9 cellular contexts compared by ENCODE assay signal in the genomic region with DNA sequence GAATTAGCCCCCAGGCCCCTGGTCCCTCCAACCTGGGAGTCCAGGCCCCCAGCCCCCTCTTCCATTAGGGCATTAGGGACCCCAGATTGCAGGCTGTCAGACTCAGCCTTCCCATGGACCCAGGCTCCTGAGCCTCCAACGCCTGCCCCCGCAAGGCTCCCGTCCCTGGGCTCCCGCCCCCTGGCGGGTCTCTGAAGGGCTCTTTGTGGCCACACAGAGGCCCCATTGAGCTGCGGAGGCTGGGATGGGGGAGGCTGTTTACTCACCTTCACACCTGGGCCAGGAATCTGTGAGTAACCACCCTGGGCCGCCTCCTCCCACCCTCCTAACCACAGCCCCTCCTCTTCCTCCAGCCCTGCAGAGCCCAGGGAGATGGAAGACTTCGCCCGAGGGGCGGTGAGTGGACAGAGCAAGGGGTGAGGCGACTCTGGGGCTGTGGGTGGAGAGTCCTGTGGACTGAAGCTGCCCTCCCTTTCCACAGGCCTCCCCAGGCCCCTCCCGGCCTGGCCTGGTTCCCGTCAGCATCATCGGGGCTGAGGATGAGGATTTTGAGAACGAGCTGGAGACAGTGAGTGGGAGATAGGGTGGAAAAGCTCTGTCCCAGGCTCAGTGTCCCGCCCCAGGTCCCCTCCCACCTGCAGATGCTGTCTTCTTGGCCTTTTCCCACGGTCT. TPM values are rescaled to one million over a fixed set of nuclear protein-coding genes. Genes with fewer than 3 reads are reported as not detected.
DNase-seq lines count a peak whose midpoint lies in the region; ATAC-seq and TF ChIP-seq lines count a peak whose summit lies in the region.
"Had no signal": no experiment of that assay in that cellular context is flagged by ENCODE, and none has a peak within 500 bp of the region (broad histone marks: within the 10 kb centered on the region; RNA-seq: fewer than 3 reads in every experiment).

No MANE protein-coding gene starts in this region.

- H3K36me3 Mint-ChIP-seq in stimulated activated naive CD8-positive, alpha-beta T cell treated with anti-CD3 and anti-CD28 coated beads, Interleukin-15, Interleukin-2, amounts not matched to agents 100 ng/mL and 50 ng/mL, for 24 hours (ENCODE audit: low read depth) = peaks cover 46% of the 10 kb centered on the region

- DNase-seq in H4 (ENCODE audit: low spot score) (peak; percentile 68), T-helper 22 cell (ENCODE audit: low read depth) (peak; percentile 75), astrocyte of the hippocampus (ENCODE audit: low read depth, low spot score) (peak; percentile 84), mucosa of descending colon (peak; percentile 72 to 90 (median 78)), prostate gland (ENCODE audit: low spot score) (no peak), Right ventricle myocardium superior (no peak)

- H3K36me3 ChIP-seq in mucosa of descending colon (ENCODE audit: low read depth) (no peaks in the 10 kb centered on the region), prostate gland (no peaks in the 10 kb centered on the region)

- whole genome bisulfite sequencing in prostate gland = 35% methylated on average over 17 of the region's 17 CpGs

- no peaks in the 10 kb centered on the region for H3K9me3 Mint-ChIP-seq in stimulated activated naive CD8-positive, alpha-beta T cell treated with anti-CD3 and anti-CD28 coated beads, Interleukin-15, Interleukin-2, amounts not matched to agents 100 ng/mL and 50 ng/mL, for 24 hours

- intact Hi-C loops in mucosa of descending colon (cut with DNase I, micrococcal nuclease) = no loop called here
- intact Hi-C loops in prostate gland (cut with DNase I) = no loop called here
- intact Hi-C loops in Right ventricle myocardium superior (cut with DNase I) = no loop called here

- H3K4me1 ChIP-seq in mucosa of descending colon (ENCODE audit: low read depth) (peaks cover 33% of the 10 kb centered on the region), prostate gland (replicated peaks) (peaks cover 4% of the 10 kb centered on the region)

- peaks cover 73% of the 10 kb centered on the region for H3K4me1 Mint-ChIP-seq in stimulated activated naive CD8-positive, alpha-beta T cell treated with anti-CD3 and anti-CD28 coated beads, Interleukin-15, Interleukin-2, amounts not matched to agents 100 ng/mL and 50 ng/mL, for 24 hours (ENCODE audit: low read depth)

- H3K9me3 ChIP-seq in mucosa of descending colon (no peaks in the 10 kb centered on the region), prostate gland (no peaks in the 10 kb centered on the region)

- TF ChIP-seq CTCF in mucosa of descending colon (IDR thresholded peaks at IDR 0.05) (no peak), prostate gland (IDR thresholded peaks at IDR 0.05) (peak in 1 of 4 experiments; percentile 48)

- TF ChIP-seq POLR2A in prostate gland (IDR thresholded peaks at IDR 0.05) = no peak

- peak; percentile 61 for ATAC-seq in mucosa of descending colon
- no peak for ATAC-seq in GM18861 (IDR thresholded peaks at IDR 0.05; ENCODE audit: unreplicated experiment)
- ATAC-seq in Right ventricle myocardium superior (ENCODE audit: poor library complexity) = no peak

- H3K4me3 ChIP-seq in mucosa of descending colon (no peak overlapping the region), prostate gland (no peak overlapping the region)

- peak overlapping the region; percentile 100 for H3K27ac Mint-ChIP-seq in stimulated activated naive CD8-positive, alpha-beta T cell treated with anti-CD3 and anti-CD28 coated beads, Interleukin-15, Interleukin-2, amounts not matched to agents 100 ng/mL and 50 ng/mL, for 24 hours

- H3K27me3 ChIP-seq in prostate gland (replicated peaks; ENCODE audit: insufficient read depth) = no peaks in the 10 kb centered on the region

- peak overlapping the region; percentile 88 for H3K4me3 Mint-ChIP-seq in stimulated activated naive CD8-positive, alpha-beta T cell treated with anti-CD3 and anti-CD28 coated beads, Interleukin-15, Interleukin-2, amounts not matched to agents 100 ng/mL and 50 ng/mL, for 24 hours

- no peaks in the 10 kb centered on the region for H3K27me3 Mint-ChIP-seq in stimulated activated naive CD8-positive, alpha-beta T cell treated with anti-CD3 and anti-CD28 coated beads, Interleukin-15, Interleukin-2, amounts not matched to agents 100 ng/mL and 50 ng/mL, for 24 hours

- no peak overlapping the region for H3K27ac ChIP-seq in prostate gland
- H3K27ac ChIP-seq: VCaP had no signal

RNA-seq across cellular contexts. Expression of gene ARHGEF1, which starts 4.9 kb away (rescaled TPM):
- total RNA-seq in H4 (2014; rRNA removed; shearing (Covaris generic)) = 14.5 and 15.9 TPM in 2 replicates
- total RNA-seq in mucosa of descending colon = 100 to 1,000 TPM in 1 of 3 donors, 10 to 100 TPM in 2; 84.9 to 125 (median 92.3) TPM
- 10 to 100 TPM; 57.1 to 65.6 TPM for total RNA-seq in prostate gland
- total RNA-seq in Right ventricle myocardium superior = 30.1 TPM

RNA-seq across cellular contexts. Expression of gene CD79A, which starts 10.8 kb away (rescaled TPM):
- total RNA-seq in H4 (2014; rRNA removed; shearing (Covaris generic)) = not detected in 2 replicates
- 1 to 10 TPM; 2.7 to 7.3 (median 3.9) TPM for total RNA-seq in mucosa of descending colon
- under 1 TPM in 1 of 2 donors, not detected in 1; 0.59 TPM for total RNA-seq in prostate gland
- not detected for total RNA-seq in Right ventricle myocardium superior

RNA-seq across cellular contexts. Expression of gene RPS19, which starts 27.8 kb away (rescaled TPM):
- total RNA-seq in H4 (2014; rRNA removed; shearing (Covaris generic)) = 1,641 and 1,922 TPM in 2 replicates
- total RNA-seq in mucosa of descending colon = 1,000 to 10,000 TPM; 1,251 to 1,696 (median 1,572) TPM
- 1,000 to 10,000 TPM; 1,179 to 1,248 TPM for total RNA-seq in prostate gland
- 586 TPM for total RNA-seq in Right ventricle myocardium superior

RNA-seq across cellular contexts. Expression of gene ERFL, which starts 40.4 kb away (rescaled TPM):
- total RNA-seq in H4 (2014; rRNA removed; shearing (Covaris generic)) = not detected in 2 replicates
- total RNA-seq in mucosa of descending colon (1 to 10 TPM in 1 of 3 donors, under 1 TPM in 2; 0.70 to 1.1 (median 0.98) TPM), prostate gland (1 to 10 TPM in 1 of 2 donors, under 1 TPM in 1; 0.36 to 1.9 TPM), Right ventricle myocardium superior (not detected)

RNA-seq across cellular contexts. Expression of gene DMRTC2, which starts 43.0 kb away (rescaled TPM):
- not detected in 2 replicates for total RNA-seq in H4 (2014; rRNA removed; shearing (Covaris generic))
- total RNA-seq in mucosa of descending colon = not detected
- total RNA-seq in prostate gland = 1 to 10 TPM in 1 of 2 donors, not detected in 1; 9.6 TPM
- total RNA-seq in Right ventricle myocardium superior = not detected

Comparison
In these comparisons a context has a peak if more than half of its experiments do, and no peak if none do; other contexts are left out.
1. DNase-seq: peak in H4 (single experiment), T-helper 22 cell (single experiment), astrocyte of the hippocampus (single experiment) and mucosa of descending colon (3 of 3); none in prostate gland (single experiment) and Right ventricle myocardium superior (single experiment).